18 cellular contexts compared by ENCODE assay signal in genomic region chr2:195545811-195546210, GRCh38.
"Had no signal": no experiment of that assay in that cellular context is flagged by ENCODE, and none has a peak within 500 bp of the region (broad histone marks: within the 10 kb centered on the region; RNA-seq: fewer than 3 reads in every experiment).

No MANE protein-coding gene starts in this region.

- H3K27ac Mint-ChIP-seq: mesothelial cell of epicardium, natural killer cell had no signal

- H3K27me3 Mint-ChIP-seq: T-cell had no signal

- H3K4me1 Mint-ChIP-seq: mesothelial cell of epicardium had no signal

- DNase-seq: activated CD4-positive, CD25-positive, alpha-beta regulatory T cell; activated effector memory CD4-positive, alpha-beta T cell treated with anti-CD3 and anti-CD28 coated beads, Interleukin-2, amount 50 U/mL, for 16 hours; activated T-cell treated with anti-CD3 and anti-CD28 coated beads for 4 hours; cerebellar nuclear complex; esophagus squamous epithelium; heart left ventricle; left ventricle myocardium superior; mammary epithelial cell; natural killer cell; small intestine; stimulated activated CD4-positive, alpha-beta T cell treated with anti-CD3 and anti-CD28 coated beads, Interleukin-2, amount 100 ng/mL, for 24 hours; stomach; T-cell had no signal

- H3K9me3 Mint-ChIP-seq: natural killer cell had no signal

- H3K4me3 Mint-ChIP-seq: mesothelial cell of epicardium; natural killer cell; stimulated activated effector memory CD8-positive, alpha-beta T cell treated with anti-CD3 and anti-CD28 coated beads, Interleukin-12 subunit alpha, Interleukin-12 subunit beta, amount 100 ng/mL, for 72 hours had no signal

- ATAC-seq: gastroesophageal sphincter; heart left ventricle; left ventricle myocardium superior; natural killer cell; sciatic nerve; SK-N-SH treated with all-trans-retinoic acid at 6 μM for 48 hours; stimulated activated effector memory CD8-positive, alpha-beta T cell treated with anti-CD3 and anti-CD28 coated beads, Interleukin-12 subunit alpha, Interleukin-12 subunit beta, amount 100 ng/mL, for 72 hours; T-cell had no signal
